ENCODE assay signal across 8 cellular contexts in genomic region chr3:30894521-30895289, GRCh38. TPM values are rescaled to one million over a fixed set of nuclear protein-coding genes. Genes with fewer than 3 reads are reported as not detected.
DNase-seq lines count a peak whose midpoint lies in the region; ATAC-seq, FAIRE-seq and TF ChIP-seq lines count a peak whose summit lies in the region.

Gene GADL1, minus strand, starts transcription at chr3:30894661. Its CDS starts 47 bp downstream, at chr3:30894614.

- H3K4me2 ChIP-seq in A549, result peak within 1 kb of the TSS; percentile 75

- H3K27me3 Mint-ChIP-seq in WTC11 (ENCODE audit: low read depth) (peaks cover 25% of the 10 kb centered on the region), nephron (ENCODE audit: low read depth) (peaks cover 43% of the 10 kb centered on the region)

- H3K36me3 Mint-ChIP-seq in WTC11 (no peaks in the 10 kb centered on the region), nephron (ENCODE audit: low read depth) (no peaks in the 10 kb centered on the region)

- CTCF ChIA-PET in A549 (lab: Yijun Ruan, JAX), result no interaction called here
- CTCF ChIA-PET in WTC11 (lab: Charles Lee), result no interaction called here

- H3K4me1 ChIP-seq in A549, result no peaks in the 10 kb centered on the region

- no peak within 1 kb of the TSS for H3K27ac ChIP-seq in A549

- 19% methylated on average over 12 of the region's 38 CpGs for WGBS in A549 (ENCODE audit: missing lambda C conversion rate)

- TF ChIP-seq CTCF in A549 (IDR thresholded peaks at IDR 0.05), result no peak
- TF ChIP-seq CTCF in HFF-Myc (IDR thresholded peaks at IDR 0.05; ENCODE audit: low read depth, low read length, missing control alignments), result no peak
- no peak for TF ChIP-seq CTCF in WTC11 (IDR thresholded peaks at IDR 0.05)
- TF ChIP-seq CTCF in nephron (IDR thresholded peaks at IDR 0.05; ENCODE audit: unreplicated experiment in 3 of 3), result no peak

- ATAC-seq in A549 (peak; percentile 77 to 79; a peak in 5 of 6 replicates), WTC11 (peak; percentile 74), HG02840 (IDR thresholded peaks at IDR 0.05; ENCODE audit: low FRiP score, unreplicated experiment) (no peak), HG03135 (IDR thresholded peaks at IDR 0.05; ENCODE audit: unreplicated experiment) (no peak)

- FAIRE-seq in A549 (lab: Jason Lieb, UNC), result no peak

- POLR2A ChIA-PET in A549 (lab: Yijun Ruan, JAX), result no interaction called here
- POLR2A ChIA-PET in WTC11 (lab: Charles Lee), result no interaction called here

- H3K9me3 Mint-ChIP-seq in WTC11, result no peaks in the 10 kb centered on the region
- no peaks in the 10 kb centered on the region for H3K9me3 Mint-ChIP-seq in nephron

- TF ChIP-seq POLR2A in A549 (IDR thresholded peaks at IDR 0.05; ENCODE audit: low read length), result no peak

- DNase-seq in A549 (ENCODE audit: low read depth in 1 of 2, low spot score in 1 of 2), result peak; percentile 10 to 29
- DNase-seq in HFF-Myc (ENCODE audit: extremely low read depth, low read depth), result no peak
- DNase-seq in WTC11 (ENCODE audit: low spot score), result peak; percentile 68
- peak; percentile 28 for DNase-seq in fibroblast of gingiva (ENCODE audit: low read depth)
- DNase-seq in SHP77 treated with DMSO at 0.1 percent for 48 hours (lab: John Stamatoyannopoulos, UW), result no peak

- peak within 1 kb of the TSS; percentile 72 for H3K4me3 Mint-ChIP-seq in WTC11
- peak within 1 kb of the TSS; percentile 77 to 87 (median 85) for H3K4me3 Mint-ChIP-seq in nephron

- H3K4me1 Mint-ChIP-seq in WTC11, result peaks cover 39% of the 10 kb centered on the region
- H3K4me1 Mint-ChIP-seq in nephron, result peaks cover 5% of the 10 kb centered on the region

- TF ChIP-seq RAD21 in A549 (conservative IDR thresholded peaks at IDR 0.05 in 1 of 2, IDR thresholded peaks at IDR 0.05 in 1 of 2), result no peak

- H3K4me3 ChIP-seq in A549 (peak within 1 kb of the TSS; percentile 37), HFF-Myc (replicated peaks; ENCODE audit: low read depth, low read length) (peak within 1 kb of the TSS; percentile 44)

- H3K9me3 ChIP-seq in A549, result no peaks in the 10 kb centered on the region

- TF ChIP-seq EP300 in A549 (IDR thresholded peaks at IDR 0.05), result no peak

- H3K27ac Mint-ChIP-seq in WTC11 (no peak within 1 kb of the TSS), nephron (peak within 1 kb of the TSS; percentile 20 to 51 (median 39))

TF ChIP-seq in A549, 52 proteins besides CTCF, POLR2A, EP300 and RAD21:
- TF ChIP-seq HOXB5 (CRISPR knock-in tag; IDR thresholded peaks at IDR 0.05) (no peak), CHD4 (IDR thresholded peaks at IDR 0.05; ENCODE audit: borderline replicate concordance) (no peak), ESRRA (IDR thresholded peaks at IDR 0.05; ENCODE audit: borderline replicate concordance, low read length) (no peak), CBX2 (IDR thresholded peaks at IDR 0.05; ENCODE audit: borderline replicate concordance, low read depth) (no peak), ZFP36 (IDR thresholded peaks at IDR 0.05; ENCODE audit: borderline replicate concordance, partially characterized antibody) (peak; percentile 5), RNF2 (IDR thresholded peaks at IDR 0.05; ENCODE audit: borderline replicate concordance, low read depth) (no peak), PHF8 (IDR thresholded peaks at IDR 0.05; ENCODE audit: borderline replicate concordance, low read depth) (no peak)

TF ChIP-seq in WTC11, 78 proteins besides CTCF, POLR2A, EP300 and RAD21:
- TF ChIP-seq ZNF263 (CRISPR knock-in tag; IDR thresholded peaks at IDR 0.05; ENCODE audit: low read depth) (peak; percentile 81), ZSCAN18 (CRISPR knock-in tag; IDR thresholded peaks at IDR 0.05) (no peak), ZNF232 (CRISPR knock-in tag; IDR thresholded peaks at IDR 0.05) (no peak), E2F5 (CRISPR knock-in tag; IDR thresholded peaks at IDR 0.05) (0 out of 2 replicates have a peak, but pooled peaks have one; percentile 29), ETV6 (CRISPR knock-in tag; IDR thresholded peaks at IDR 0.05) (no peak), AR (CRISPR knock-in tag; IDR thresholded peaks at IDR 0.05) (no peak), GABPB1 (CRISPR knock-in tag; IDR thresholded peaks at IDR 0.05) (no peak), PRDM15 (CRISPR knock-in tag; IDR thresholded peaks at IDR 0.05) (peak; percentile 77), ZNF396 (CRISPR knock-in tag; IDR thresholded peaks at IDR 0.05; ENCODE audit: borderline replicate concordance) (no peak), ZNF219 (CRISPR knock-in tag; IDR thresholded peaks at IDR 0.05; ENCODE audit: borderline replicate concordance) (no peak), KAT7 (CRISPR knock-in tag; IDR thresholded peaks at IDR 0.05; ENCODE audit: borderline replicate concordance) (no peak)

RNA-seq across cellular contexts. Expression of gene GADL1, which starts in this region (rescaled TPM):
- polyA plus RNA-seq in A549 (2011; rRNA removed), result not detected in 2 replicates
- polyA plus RNA-seq in A549 (2012; cell fraction: cytosol; rRNA removed), result not detected in 2 replicates
- not detected in 2 replicates for polyA plus RNA-seq in A549 (2012; cell fraction: nucleus; rRNA removed)
- polyA plus RNA-seq in A549 (2017; fragmentation: RNase III; extraction: RNeasy Plus Mini Kit Qiagen cat#74134 plus additional on column Dnase treatment), result not detected in 3 replicates
- not detected in 2 replicates for polyA minus RNA-seq in A549 (2011; rRNA and poly(A)+ RNA removed)
- 0.05 to 0.18 TPM (median 0.15 TPM) in 3 replicates for total RNA-seq in WTC11 (2021)

Comparison
In these comparisons a context has a peak if more than half of its experiments do, and no peak if none do; other contexts are left out.
1. Peak in DNase-seq, ATAC-seq, H3K4me3 ChIP-seq and H3K4me2 ChIP-seq in A549; RNA of the gene not detected or under 1 TPM.
2. Peak in DNase-seq and ATAC-seq in WTC11; RNA of the gene not detected or under 1 TPM.